In genomic region chr1:111195002-111195684, GRCh38 we compare ENCODE assay signal across 15 cellular contexts. TPM values are rescaled to one million over a fixed set of nuclear protein-coding genes. Genes with fewer than 3 reads are reported as not detected.
A peak's percentile ranks its signal among the peaks of the same experiment; 100 is the strongest.
DNase-seq lines count a peak whose midpoint lies in the region; ATAC-seq and TF ChIP-seq lines count a peak whose summit lies in the region.
"Had no signal": no experiment of that assay in that cellular context is flagged by ENCODE, and none has a peak within 500 bp of the region (broad histone marks: within the 10 kb centered on the region; RNA-seq: fewer than 3 reads in every experiment).

No MANE protein-coding gene starts in this region.

- 68% methylated on average over 4 of the region's 4 CpGs for WGBS in hepatocyte (ENCODE audit: low lambda C conversion rate, missing lambda C conversion rate)
- 98% methylated on average over 4 of the region's 4 CpGs for WGBS in mammary epithelial cell (ENCODE audit: low coverage, missing lambda C conversion rate)

- ATAC-seq in activated T-helper 17 cell treated with anti-CD3 and anti-CD28 coated beads, Interleukin-2, amount 50 U/mL, for 72 hours (replicated peaks): no peak
- ATAC-seq in stimulated activated memory B cell treated with anti-CD40 and anti-IgM and Interleukin-4, amounts not matched to agents 10 μg/mL and 1 μg/mL and 100 μg/mL, for 72 hours: no peak
- ATAC-seq in GM19395 (IDR thresholded peaks at IDR 0.05; ENCODE audit: unreplicated experiment): no peak
- ATAC-seq: esophagus mucosa, left cardiac atrium had no signal

- peak overlapping the region; percentile 41 for H3K4me2 ChIP-seq in hepatocyte
- no peak overlapping the region for H3K4me2 ChIP-seq in mammary epithelial cell (ENCODE audit: insufficient read depth, low read depth, low read length)

- H3K9me3 Mint-ChIP-seq in activated T-cell treated with anti-CD3 and anti-CD28 coated beads, Interleukin-2, amount 50 U/mL, for 24 hours: no peaks in the 10 kb centered on the region
- H3K9me3 Mint-ChIP-seq in activated T-helper 17 cell treated with anti-CD3 and anti-CD28 coated beads, Interleukin-2, amount 50 U/mL, for 72 hours: no peaks in the 10 kb centered on the region
- no peaks in the 10 kb centered on the region for H3K9me3 Mint-ChIP-seq in stimulated activated memory B cell treated with anti-CD40 and anti-IgM and Interleukin-4, amounts not matched to agents 10 μg/mL and 1 μg/mL and 100 μg/mL, for 72 hours

- H3K9me3 ChIP-seq in hepatocyte (ENCODE audit: low read depth) (no peaks in the 10 kb centered on the region), mammary epithelial cell (replicated peaks; ENCODE audit: insufficient read depth, low read length) (no peaks in the 10 kb centered on the region)

- H3K9ac ChIP-seq in mammary epithelial cell (ENCODE audit: insufficient read depth, low read length): no peak overlapping the region

- intact Hi-C loops in mammary epithelial cell (cut with micrococcal nuclease): no loop called here

- H3K4me1 ChIP-seq in hepatocyte (ENCODE audit: insufficient read depth) (peaks cover 45% of the 10 kb centered on the region), mammary epithelial cell (ENCODE audit: insufficient read depth, low read length) (peaks cover 32% of the 10 kb centered on the region)

- H3K79me2 ChIP-seq in hepatocyte: no peaks in the 10 kb centered on the region
- H3K79me2 ChIP-seq in mammary epithelial cell (ENCODE audit: insufficient read depth, low read length): no peaks in the 10 kb centered on the region

- no peaks in the 10 kb centered on the region for H3K9me2 ChIP-seq in hepatocyte (replicated peaks; ENCODE audit: insufficient read depth)

- H3K4me1 Mint-ChIP-seq in activated T-cell treated with anti-CD3 and anti-CD28 coated beads, Interleukin-2, amount 50 U/mL, for 24 hours (ENCODE audit: low read depth): peaks cover 75% of the 10 kb centered on the region
- H3K4me1 Mint-ChIP-seq in activated T-helper 17 cell treated with anti-CD3 and anti-CD28 coated beads, Interleukin-2, amount 50 U/mL, for 72 hours: peaks cover 71% of the 10 kb centered on the region
- H3K4me1 Mint-ChIP-seq in stimulated activated memory B cell treated with anti-CD40 and anti-IgM and Interleukin-4, amounts not matched to agents 10 μg/mL and 1 μg/mL and 100 μg/mL, for 72 hours: peaks cover 75% of the 10 kb centered on the region

- no TSS peak for BruUV-seq in mammary epithelial cell (replicated peaks; lab: Mats Ljungman, UMichigan)

- no peaks in the 10 kb centered on the region for H3K27me3 Mint-ChIP-seq in activated T-cell treated with anti-CD3 and anti-CD28 coated beads, Interleukin-2, amount 50 U/mL, for 24 hours
- H3K27me3 Mint-ChIP-seq in activated T-helper 17 cell treated with anti-CD3 and anti-CD28 coated beads, Interleukin-2, amount 50 U/mL, for 72 hours: no peaks in the 10 kb centered on the region
- H3K27me3 Mint-ChIP-seq in stimulated activated memory B cell treated with anti-CD40 and anti-IgM and Interleukin-4, amounts not matched to agents 10 μg/mL and 1 μg/mL and 100 μg/mL, for 72 hours: no peaks in the 10 kb centered on the region

- H3K36me3 ChIP-seq in hepatocyte (replicated peaks; ENCODE audit: insufficient read depth, low read depth) (no peaks in the 10 kb centered on the region), mammary epithelial cell (ENCODE audit: insufficient read depth, low read length) (no peaks in the 10 kb centered on the region)

- peaks cover 100% of the 10 kb centered on the region for H3K36me3 Mint-ChIP-seq in activated T-cell treated with anti-CD3 and anti-CD28 coated beads, Interleukin-2, amount 50 U/mL, for 24 hours (ENCODE audit: low read depth)
- peaks cover 100% of the 10 kb centered on the region for H3K36me3 Mint-ChIP-seq in activated T-helper 17 cell treated with anti-CD3 and anti-CD28 coated beads, Interleukin-2, amount 50 U/mL, for 72 hours (ENCODE audit: low read depth)
- H3K36me3 Mint-ChIP-seq in stimulated activated memory B cell treated with anti-CD40 and anti-IgM and Interleukin-4, amounts not matched to agents 10 μg/mL and 1 μg/mL and 100 μg/mL, for 72 hours: peaks cover 49% of the 10 kb centered on the region

- CTCF ChIA-PET in mammary epithelial cell (lab: Charles Lee; ENCODE audit: low non-redundant PET): no interaction called here

- H3K27ac ChIP-seq in hepatocyte: peak overlapping the region; percentile 9
- H3K27ac ChIP-seq in mammary epithelial cell (ENCODE audit: insufficient read depth, low read depth, low read length): no peak overlapping the region

- peak overlapping the region; percentile 96 for H3K4me3 Mint-ChIP-seq in activated T-cell treated with anti-CD3 and anti-CD28 coated beads, Interleukin-2, amount 50 U/mL, for 24 hours
- H3K4me3 Mint-ChIP-seq in activated T-helper 17 cell treated with anti-CD3 and anti-CD28 coated beads, Interleukin-2, amount 50 U/mL, for 72 hours: peak overlapping the region; percentile 94
- H3K4me3 Mint-ChIP-seq in stimulated activated memory B cell treated with anti-CD40 and anti-IgM and Interleukin-4, amounts not matched to agents 10 μg/mL and 1 μg/mL and 100 μg/mL, for 72 hours: no peak overlapping the region

- H3K27me3 ChIP-seq in hepatocyte (no peaks in the 10 kb centered on the region), mammary epithelial cell (ENCODE audit: insufficient read depth, low read length) (no peaks in the 10 kb centered on the region)

- H3K4me3 ChIP-seq in hepatocyte (no peak overlapping the region), mammary epithelial cell (replicated peaks in 1 of 3; ENCODE audit: insufficient read depth in 1 of 3, low read depth in 2 of 3, low read length in 3 of 3) (no peak overlapping the region)

- TF ChIP-seq CTCF in hepatocyte (IDR thresholded peaks at IDR 0.05; ENCODE audit: poor library complexity) (no peak), mammary epithelial cell (conservative IDR thresholded peaks at IDR 0.05 in 1 of 2, IDR thresholded peaks at IDR 0.05 in 1 of 2; ENCODE audit: extremely low read depth in 1 of 2, insufficient read depth in 1 of 2, low read depth in 1 of 2, low read length in 2 of 2) (no peak)

- in situ Hi-C loops in mammary epithelial cell (cut with MboI; ENCODE audit: low sequenced_read_pairs in 2 of 2): no loop called here

- H3K27ac Mint-ChIP-seq in activated T-cell treated with anti-CD3 and anti-CD28 coated beads, Interleukin-2, amount 50 U/mL, for 24 hours: peak overlapping the region; percentile 98
- peak overlapping the region; percentile 96 for H3K27ac Mint-ChIP-seq in activated T-helper 17 cell treated with anti-CD3 and anti-CD28 coated beads, Interleukin-2, amount 50 U/mL, for 72 hours
- H3K27ac Mint-ChIP-seq in stimulated activated memory B cell treated with anti-CD40 and anti-IgM and Interleukin-4, amounts not matched to agents 10 μg/mL and 1 μg/mL and 100 μg/mL, for 72 hours: peak overlapping the region; percentile 72

- H4K20me1 ChIP-seq in hepatocyte (ENCODE audit: insufficient read depth, poor library complexity, severe bottlenecking) (no peaks in the 10 kb centered on the region), mammary epithelial cell (ENCODE audit: insufficient read depth, low read length) (no peaks in the 10 kb centered on the region)

- H2AFZ ChIP-seq in hepatocyte (no peak overlapping the region), mammary epithelial cell (ENCODE audit: low read depth, low read length) (no peak overlapping the region)

- DNase-seq in activated T-cell treated with anti-CD3 and anti-CD28 coated beads, Interleukin-2, amount 50 U/mL, for 24 hours: no peak
- DNase-seq in activated T-cell treated with anti-CD3 and anti-CD28 coated beads, Interleukin-2, amount 50 U/mL, for 48 hours: no peak
- DNase-seq in hepatocyte (ENCODE audit: low spot score) (no peak), mammary epithelial cell (no peak), NCI-H1092 (lab: John Stamatoyannopoulos, UW) (no peak)
- DNase-seq: DMS 273 treated with DMSO at 0.1 percent for 48 hours; hypothalamus; left cardiac atrium; NCI-H1048; SHP77 treated with DMSO at 0.1 percent for 48 hours; stimulated activated naive CD4-positive, alpha-beta T cell had no signal

- dilution Hi-C loops in mammary epithelial cell (cut with HindIII; ENCODE audit: low sequenced_read_pairs): no loop called here

RNA-seq across cellular contexts. Expression of gene DENND2D, which starts 5.3 kb away (rescaled TPM):
- 100 to 1,000 TPM; 146 to 148 TPM for total RNA-seq in activated T-helper 17 cell treated with anti-CD3 and anti-CD28 coated beads, Interleukin-2, amount 50 U/mL, for 72 hours
- total RNA-seq in hepatocyte (7.3 and 7.6 TPM in 2 replicates), mammary epithelial cell (10 to 100 TPM in 1 of 2 donors, 1 to 10 TPM in 1; 1.5 to 10.5 TPM)
- polyA plus RNA-seq in hepatocyte (8.3 and 14.3 TPM in 2 replicates), mammary epithelial cell (2.6 TPM)
- 6.5 TPM for polyA minus RNA-seq in mammary epithelial cell

RNA-seq across cellular contexts. Expression of gene CHI3L2, which starts 32.4 kb away (rescaled TPM):
- 1 to 10 TPM; 2.7 to 3.8 TPM for total RNA-seq in activated T-helper 17 cell treated with anti-CD3 and anti-CD28 coated beads, Interleukin-2, amount 50 U/mL, for 72 hours
- total RNA-seq in hepatocyte (2.4 and 5.7 TPM in 2 replicates), mammary epithelial cell (1 to 10 TPM in 1 of 2 donors, under 1 TPM in 1; 0.87 to 1.0 TPM)
- polyA plus RNA-seq in hepatocyte (0.24 and 3.9 TPM in 2 replicates), mammary epithelial cell (0.58 TPM)
- polyA minus RNA-seq in mammary epithelial cell: 3.5 TPM

RNA-seq across cellular contexts. Expression of gene CEPT1, which starts 55.1 kb away (rescaled TPM):
- total RNA-seq in activated T-helper 17 cell treated with anti-CD3 and anti-CD28 coated beads, Interleukin-2, amount 50 U/mL, for 72 hours: 10 to 100 TPM; 31.3 to 31.4 TPM
- total RNA-seq in hepatocyte: 49.0 and 51.7 TPM in 2 replicates
- 22.3 and 24.2 TPM in 2 replicates for polyA plus RNA-seq in hepatocyte
- total RNA-seq in mammary epithelial cell: 10 to 100 TPM; 41.0 to 54.8 TPM
- 17.2 TPM for polyA plus RNA-seq in mammary epithelial cell
- polyA minus RNA-seq in mammary epithelial cell: 24.7 TPM

RNA-seq across cellular contexts. Expression of gene DRAM2, which starts 55.2 kb away (rescaled TPM):
- total RNA-seq in activated T-helper 17 cell treated with anti-CD3 and anti-CD28 coated beads, Interleukin-2, amount 50 U/mL, for 72 hours: 10 to 100 TPM; 20.6 to 27.2 TPM
- total RNA-seq in hepatocyte: 67.6 and 96.1 TPM in 2 replicates
- 56.7 and 67.1 TPM in 2 replicates for polyA plus RNA-seq in hepatocyte
- 10 to 100 TPM; 33.7 to 90.4 TPM for total RNA-seq in mammary epithelial cell
- 36.6 TPM for polyA plus RNA-seq in mammary epithelial cell
- polyA minus RNA-seq in mammary epithelial cell: 29.4 TPM

Comparison
In these comparisons a context has a peak if more than half of its experiments do, and no peak if none do; other contexts are left out.
1. RNA of gene DENND2D, which starts 5.3 kb away (total RNA-seq): 146 to 148 TPM in activated T-helper 17 cell treated with anti-CD3 and anti-CD28 coated beads, Interleukin-2, amount 50 U/mL, for 72 hours; 1.5 to 10.5 TPM in mammary epithelial cell and 7.3 to 7.6 TPM in hepatocyte; every median in the first group is over 10 times any median in the second.
2. Peak in every context shown above with its lines, with median percentiles within 50 percentile points of each other: H3K27ac Mint-ChIP-seq.